In genomic region chr2:2269989-2270562, GRCh38 we compare ENCODE assay signal across 14 cellular contexts.
"Had no signal": no experiment of that assay in that cellular context is flagged by ENCODE, and none has a peak within 500 bp of the region (broad histone marks: within the 10 kb centered on the region; RNA-seq: fewer than 3 reads in every experiment).

No MANE protein-coding gene starts in this region.

- H3K27me3 ChIP-seq: right atrium auricular region, tibial artery, uterus had no signal

- H3K27ac ChIP-seq: right atrium auricular region, uterus had no signal

- H3K4me1 ChIP-seq: uterus had no signal

- H3K9me3 ChIP-seq: right atrium auricular region, tibial artery, uterus had no signal

- H3K36me3 ChIP-seq: right atrium auricular region, tibial artery, uterus had no signal

- DNase-seq: activated CD4-positive, CD25-positive, alpha-beta regulatory T cell treated with anti-CD3 and anti-CD28 coated beads, Interleukin-2, amount 50 U/mL, for 72 hours; activated naive CD4-positive, alpha-beta T cell treated with anti-CD3 and anti-CD28 coated beads, Interleukin-2, amount 10 ng/mL, durations not matched to agents 7 days and 5 days; erythroblast; hypothalamus; kidney; left ventricle myocardium superior; mesenchymal stem cell; nucleus accumbens; small intestine; stimulated activated CD4-positive, alpha-beta T cell treated with anti-CD3 and anti-CD28 coated beads, Interleukin-4, amount 100 ng/mL, for 24 hours; stimulated activated naive CD4-positive, alpha-beta T cell; uterus had no signal

- H3K4me3 ChIP-seq: right atrium auricular region, tibial artery, uterus had no signal
